Comparison of ENCODE assay signal across 1 cellular context in genomic region chr1:39898648-39899603, GRCh38.
TF ChIP-seq lines count a peak whose summit lies in the region.

No MANE protein-coding gene starts in this region.

TF ChIP-seq in H1, 55 proteins besides CTCF, POLR2A, EP300 and RAD21:
- no peak for TF ChIP-seq TEAD4 (IDR thresholded peaks at IDR 0.05; ENCODE audit: low read depth, low read length)
- 0 out of 4 replicates have a peak, but pooled peaks of 1 of the 2 experiments have one; percentile 55 for TF ChIP-seq SIN3A (conservative IDR thresholded peaks at IDR 0.05 in 1 of 2, IDR thresholded peaks at IDR 0.05 in 1 of 2; ENCODE audit: low read depth in 1 of 2, low read length in 2 of 2)
- TF ChIP-seq CEBPB (IDR thresholded peaks at IDR 0.05; ENCODE audit: low read depth, low read length): no peak
- no peak for TF ChIP-seq RXRA (IDR thresholded peaks at IDR 0.05; ENCODE audit: insufficient read depth, low read depth, low read length)
- no peak for TF ChIP-seq JUN (IDR thresholded peaks at IDR 0.05; ENCODE audit: low read depth, low read length)
- no peak for TF ChIP-seq KDM4A (IDR thresholded peaks at IDR 0.05; ENCODE audit: low read depth, low read length, severe bottlenecking)
- no peak for TF ChIP-seq EGR1 (IDR thresholded peaks at IDR 0.05; ENCODE audit: borderline replicate concordance, low read depth, low read length)
- no peak for TF ChIP-seq RBBP5 (IDR thresholded peaks at IDR 0.05; ENCODE audit: borderline replicate concordance, low read depth, low read length)
- TF ChIP-seq ATF3 (IDR thresholded peaks at IDR 0.05; ENCODE audit: insufficient read depth, low read depth, low read length): no peak
- TF ChIP-seq USF2 (IDR thresholded peaks at IDR 0.05; ENCODE audit: low read length): no peak
- no peak for TF ChIP-seq JUND (IDR thresholded peaks at IDR 0.05; ENCODE audit: low read length)
- no peak; the same call in 1 of the 2 replicates for TF ChIP-seq TBP (IDR thresholded peaks at IDR 0.05; ENCODE audit: low read depth, low read length)
- TF ChIP-seq MAFK (IDR thresholded peaks at IDR 0.05; ENCODE audit: low read depth, low read length): no peak
- TF ChIP-seq CBX8 (IDR thresholded peaks at IDR 0.05; ENCODE audit: borderline replicate concordance, low read depth, low read length): no peak
- no peak for TF ChIP-seq GTF2F1 (IDR thresholded peaks at IDR 0.05; ENCODE audit: borderline replicate concordance, low read depth, low read length)
- TF ChIP-seq ATF2 (IDR thresholded peaks at IDR 0.05; ENCODE audit: low read length): no peak
- no peak for TF ChIP-seq SAP30 (IDR thresholded peaks at IDR 0.05; ENCODE audit: insufficient read depth, insufficient replicate concordance, low read length)
- no peak for TF ChIP-seq EZH2 (IDR thresholded peaks at IDR 0.05; ENCODE audit: low read depth, low read length, severe bottlenecking)
- no peak for TF ChIP-seq NANOG (IDR thresholded peaks at IDR 0.05; ENCODE audit: insufficient read depth, low read depth, low read length, poor library complexity, severe bottlenecking)
- TF ChIP-seq PHF8 (conservative IDR thresholded peaks at IDR 0.05; ENCODE audit: low read depth, low read length): no peak
- TF ChIP-seq FOSL1 (IDR thresholded peaks at IDR 0.05; ENCODE audit: insufficient read depth, low read depth, low read length): no peak
- TF ChIP-seq TAF1 (IDR thresholded peaks at IDR 0.05; ENCODE audit: low read depth, low read length): peak; percentile 59; the same call in 1 of the 2 replicates
- TF ChIP-seq ASH2L (IDR thresholded peaks at IDR 0.05; ENCODE audit: low read length): peak; percentile 24
- TF ChIP-seq YY1 (IDR thresholded peaks at IDR 0.05; ENCODE audit: low read depth, low read length): no peak
- no peak for TF ChIP-seq CHD1 (IDR thresholded peaks at IDR 0.05; ENCODE audit: low read depth, low read length)
- no peak for TF ChIP-seq POU5F1 (IDR thresholded peaks at IDR 0.05; ENCODE audit: low read depth, low read length)
- TF ChIP-seq ZNF274 (IDR thresholded peaks at IDR 0.05; ENCODE audit: borderline replicate concordance, extremely low read depth, low read length): no peak
- TF ChIP-seq SUZ12 (IDR thresholded peaks at IDR 0.05; ENCODE audit: low read length): no peak
- TF ChIP-seq KDM1A (IDR thresholded peaks at IDR 0.05; ENCODE audit: borderline replicate concordance, low read length): no peak
- TF ChIP-seq MAX (IDR thresholded peaks at IDR 0.05): peak; percentile 92
- no peak for TF ChIP-seq TAF7 (optimal IDR thresholded peaks at IDR 0.05; ENCODE audit: borderline replicate concordance, low read depth, low read length)
- peak; percentile 97 for TF ChIP-seq SP1 (IDR thresholded peaks at IDR 0.05; ENCODE audit: low read depth, low read length)
- no peak for TF ChIP-seq CTBP2 (IDR thresholded peaks at IDR 0.05; ENCODE audit: borderline replicate concordance, insufficient read depth, insufficient read length, low read length)
- 0 out of 2 replicates have a peak, but pooled peaks have one; percentile 42 for TF ChIP-seq E2F6 (IDR thresholded peaks at IDR 0.05)
- no peak for TF ChIP-seq HDAC2 (IDR thresholded peaks at IDR 0.05; ENCODE audit: borderline replicate concordance in 1 of 2, low read depth in 2 of 2, low read length in 2 of 2)
- TF ChIP-seq BACH1 (IDR thresholded peaks at IDR 0.05; ENCODE audit: low read length): no peak
- no peak for TF ChIP-seq CHD7 (IDR thresholded peaks at IDR 0.05; ENCODE audit: insufficient replicate concordance, low read length)
- TF ChIP-seq CHD2 (IDR thresholded peaks at IDR 0.05; ENCODE audit: low read length): peak; percentile 87
- TF ChIP-seq SP4 (IDR thresholded peaks at IDR 0.05; ENCODE audit: low read length): no peak
- no peak for TF ChIP-seq SRF (IDR thresholded peaks at IDR 0.05; ENCODE audit: low read depth, low read length)
- TF ChIP-seq RNF2 (IDR thresholded peaks at IDR 0.05; ENCODE audit: borderline replicate concordance, low read depth, low read length, missing control alignments, poor library complexity, severe bottlenecking): no peak
- no peak for TF ChIP-seq BCL11A (IDR thresholded peaks at IDR 0.05; ENCODE audit: low read depth in 2 of 2, low read length in 2 of 2)
- TF ChIP-seq CBX5 (IDR thresholded peaks at IDR 0.05; ENCODE audit: low read depth, low read length): no peak
- no peak for TF ChIP-seq RFX5 (IDR thresholded peaks at IDR 0.05; ENCODE audit: borderline replicate concordance, low read depth, low read length)
- no peak for TF ChIP-seq HDAC6 (IDR thresholded peaks at IDR 0.05; ENCODE audit: low read depth, low read length)
- no peak for TF ChIP-seq KDM5A (IDR thresholded peaks at IDR 0.05; ENCODE audit: low read length)
- TF ChIP-seq CREB1 (IDR thresholded peaks at IDR 0.05): 0 out of 2 replicates have a peak, but pooled peaks have one; percentile 27
- no peak for TF ChIP-seq BRCA1 (IDR thresholded peaks at IDR 0.05; ENCODE audit: low read depth, low read length)
- no peak for TF ChIP-seq SIX5 (IDR thresholded peaks at IDR 0.05; ENCODE audit: low read depth, low read length)
- no peak for TF ChIP-seq POLR2AphosphoS5 (IDR thresholded peaks at IDR 0.05; ENCODE audit: low read depth, low read length)
- no peak for TF ChIP-seq NRF1 (IDR thresholded peaks at IDR 0.05; ENCODE audit: low read depth, low read length)
- no peak for TF ChIP-seq GABPA (IDR thresholded peaks at IDR 0.05; ENCODE audit: borderline replicate concordance, insufficient read depth, low read length)
- TF ChIP-seq TCF12 (IDR thresholded peaks at IDR 0.05; ENCODE audit: low read depth, low read length): 0 out of 2 replicates have a peak, but pooled peaks have one; percentile 17
- TF ChIP-seq SP2 (IDR thresholded peaks at IDR 0.05; ENCODE audit: low read length): peak; percentile 76
- TF ChIP-seq SIRT6 (IDR thresholded peaks at IDR 0.05; ENCODE audit: low read length): no peak
